In genomic region chr18:70148039-70148438, GRCh38 we compare ENCODE assay signal across 29 cellular contexts.
"Had no signal": no experiment of that assay in that cellular context is flagged by ENCODE, and none has a peak within 500 bp of the region (broad histone marks: within the 10 kb centered on the region; RNA-seq: fewer than 3 reads in every experiment).

No MANE protein-coding gene starts in this region.

- FAIRE-seq: astrocyte, bronchial epithelial cell had no signal

- H3K36me3 ChIP-seq: brain microvascular endothelial cell had no signal

- H3K27me3 ChIP-seq: brain microvascular endothelial cell, dorsolateral prefrontal cortex, gastrocnemius medialis, heart left ventricle had no signal

- ATAC-seq: activated CD4-positive, alpha-beta T cell treated with anti-CD3 and anti-CD28 coated beads for 36 hours; activated CD8-positive, alpha-beta memory T cell treated with anti-CD3 and anti-CD28 coated beads, Interleukin-2, amount 10 ng/mL, durations not matched to agents 7 days and 5 days; activated CD8-positive, alpha-beta T cell treated with anti-CD3 and anti-CD28 coated beads, Interleukin-2, amount 10 ng/mL, durations not matched to agents 7 days and 5 days; esophagus mucosa; gastrocnemius medialis; heart left ventricle; T-helper 17 cell had no signal

- H3K4me3 ChIP-seq: coronary artery, dorsolateral prefrontal cortex, gastrocnemius medialis, heart left ventricle had no signal

- DNase-seq: activated CD4-positive, alpha-beta memory T cell treated with anti-CD3 and anti-CD28 coated beads for 36 hours; activated CD4-positive, alpha-beta T cell treated with anti-CD3 and anti-CD28 coated beads for 36 hours; activated CD4-positive, alpha-beta T cell treated with anti-CD3 and anti-CD28 coated beads, Interleukin-2, amount 10 ng/mL, durations not matched to agents 24 days and 14 days; activated CD4-positive, CD25-positive, alpha-beta regulatory T cell; activated CD4-positive, CD25-positive, alpha-beta regulatory T cell treated with anti-CD3 and anti-CD28 coated beads, Interleukin-2, amount 50 U/mL, for 72 hours; activated CD8-positive, alpha-beta memory T cell treated with anti-CD3 and anti-CD28 coated beads, Interleukin-2, amount 10 ng/mL, durations not matched to agents 7 days and 5 days; activated CD8-positive, alpha-beta memory T cell treated with anti-CD3 and anti-CD28 coated beads, Interleukin-2, amount 50 U/mL, for 4 hours; activated CD8-positive, alpha-beta T cell treated with anti-CD3 and anti-CD28 coated beads, Interleukin-2, amount 10 ng/mL, durations not matched to agents 7 days and 5 days; activated effector memory CD4-positive, alpha-beta T cell treated with anti-CD3 and anti-CD28 coated beads, Interleukin-2, amount 50 U/mL, for 16 hours; activated naive CD4-positive, alpha-beta T cell treated with anti-CD3 and anti-CD28 coated beads for 36 hours; activated naive CD8-positive, alpha-beta T cell treated with anti-CD3 and anti-CD28 coated beads, Interleukin-2, amount 10 ng/mL, durations not matched to agents 7 days and 5 days; activated T-cell treated with anti-CD3 and anti-CD28 coated beads, Interleukin-2, amount 50 U/mL, for 1 hour; activated T-cell treated with anti-CD3 and anti-CD28 coated beads, Interleukin-2, amount 50 U/mL, for 48 hours; amniotic stem cell; anterior cingulate cortex; brain microvascular endothelial cell; dorsolateral prefrontal cortex; effector memory CD4-positive, alpha-beta T cell; endodermal cell; foreskin fibroblast; gastrocnemius medialis; glutamatergic neuron; heart left ventricle; T-helper 17 cell; T1000 had no signal

- H3K9me3 ChIP-seq: gastrocnemius medialis had no signal

- H3K4me1 ChIP-seq: gastrocnemius medialis, heart left ventricle had no signal

- H3K27ac ChIP-seq: brain microvascular endothelial cell, coronary artery, gastrocnemius medialis had no signal
